ENCODE assay signal across 34 cellular contexts in the genomic region with DNA sequence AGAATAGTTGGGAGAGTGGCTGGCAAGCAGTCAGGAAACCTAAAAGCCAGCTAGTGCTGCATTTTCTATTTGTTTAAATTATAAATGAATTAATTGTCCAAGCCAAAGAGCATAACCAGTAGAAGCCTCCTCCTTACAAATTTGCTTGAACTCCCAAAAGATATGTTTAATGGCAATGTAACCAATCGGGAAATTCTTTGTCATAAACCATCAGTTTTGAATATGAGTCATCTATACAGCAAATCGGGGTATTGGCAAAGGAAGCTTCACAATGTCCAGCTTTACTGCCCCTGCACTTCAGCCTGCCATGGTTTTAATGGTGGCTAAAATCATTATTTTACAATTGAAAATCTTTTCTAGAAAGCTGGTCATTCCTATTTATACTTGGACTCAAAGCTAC.
"Had no signal": no experiment of that assay in that cellular context is flagged by ENCODE, and none has a peak within 500 bp of the region (broad histone marks: within the 10 kb centered on the region; RNA-seq: fewer than 3 reads in every experiment).

No MANE protein-coding gene starts in this region.

- H3K27ac ChIP-seq: cardiac muscle cell, PC-9, SJCRH30, SK-N-MC, VCaP had no signal

- H2AFZ ChIP-seq: PC-9 had no signal

- H3K27me3 ChIP-seq: cardiac muscle cell, SJCRH30 had no signal

- FAIRE-seq: RCC 7860 had no signal

- H3K4me3 ChIP-seq: cardiac muscle cell, PC-9, SJCRH30, SK-N-MC had no signal

- DNase-seq: activated B cell treated with CpG ODN at 0.5 μM for 24 hours; activated CD4-positive, alpha-beta memory T cell treated with anti-CD3 and anti-CD28 coated beads for 36 hours; activated CD4-positive, alpha-beta T cell treated with anti-CD3 and anti-CD28 coated beads for 4 hours; activated CD4-positive, alpha-beta T cell treated with anti-CD3 and anti-CD28 coated beads, Interleukin-2, amount 50 U/mL, for 1 hour; activated CD4-positive, CD25-positive, alpha-beta regulatory T cell treated with anti-CD3 and anti-CD28 coated beads, Interleukin-2, amount 50 U/mL, for 72 hours; activated CD8-positive, alpha-beta memory T cell treated with anti-CD3 and anti-CD28 coated beads for 24 hours; activated CD8-positive, alpha-beta memory T cell treated with anti-CD3 and anti-CD28 coated beads, Interleukin-2, amount 10 ng/mL, durations not matched to agents 7 days and 5 days; activated CD8-positive, alpha-beta memory T cell treated with anti-CD3 and anti-CD28 coated beads, Interleukin-2, amount 50 U/mL, for 48 hours; activated effector memory CD4-positive, alpha-beta T cell treated with Interleukin-2 at 50 U/mL for 16 hours; activated naive CD4-positive, alpha-beta T cell treated with anti-CD3 and anti-CD28 coated beads, Interleukin-2, amount 10 ng/mL, durations not matched to agents 7 days and 5 days; activated naive CD8-positive, alpha-beta T cell treated with anti-CD3 and anti-CD28 coated beads, Interleukin-2, amount 50 U/mL, for 24 hours; activated T-cell treated with anti-CD3 and anti-CD28 coated beads, Interleukin-2, amount 50 U/mL, for 48 hours; aorta; Kasumi-1; KG1; MM.1S; MV-4-11; NCI-H1092; NCI-H1436 treated with DMSO at 0.1 percent for 48 hours; NCI-H1694 treated with DMSO at 0.1 percent for 48 hours; NCI-H2029; NCI-H510A; NCI-H526; NCI-H748 treated with DMSO at 0.1 percent for 48 hours; PC-9; SHP77; SJCRH30; T-cell; T-helper 17 cell; T-helper 9 cell had no signal

- H3K4me2 ChIP-seq: PC-9 had no signal

- H3K36me3 ChIP-seq: cardiac muscle cell, SJCRH30 had no signal
